In the genomic region with DNA sequence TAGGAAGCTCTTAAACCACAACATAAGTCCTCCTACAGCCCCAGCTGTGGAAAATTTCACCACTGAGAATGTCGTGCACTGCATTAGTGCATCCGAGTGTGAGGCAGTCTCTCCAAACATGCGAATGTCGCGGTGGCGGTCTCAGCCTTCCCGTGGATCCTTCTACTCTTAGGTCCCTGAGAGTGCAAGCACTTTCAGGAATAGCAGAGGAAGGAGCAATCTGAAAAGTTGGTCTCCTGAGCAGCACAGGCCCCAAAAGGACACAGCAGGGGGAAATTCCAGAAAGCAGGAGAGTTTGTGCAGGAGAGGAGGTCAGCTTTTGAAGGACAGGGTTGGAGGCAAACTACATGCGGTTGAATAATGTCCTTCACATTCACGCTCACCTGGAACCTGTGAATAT, we compare ENCODE assay signal across 1 cellular context.
TF ChIP-seq lines count a peak whose summit lies in the region.

No MANE protein-coding gene starts in this region.

TF ChIP-seq in WTC11, 78 proteins besides CTCF, POLR2A, EP300 and RAD21 (continued from another document):
- TF ChIP-seq, protein P1, sequence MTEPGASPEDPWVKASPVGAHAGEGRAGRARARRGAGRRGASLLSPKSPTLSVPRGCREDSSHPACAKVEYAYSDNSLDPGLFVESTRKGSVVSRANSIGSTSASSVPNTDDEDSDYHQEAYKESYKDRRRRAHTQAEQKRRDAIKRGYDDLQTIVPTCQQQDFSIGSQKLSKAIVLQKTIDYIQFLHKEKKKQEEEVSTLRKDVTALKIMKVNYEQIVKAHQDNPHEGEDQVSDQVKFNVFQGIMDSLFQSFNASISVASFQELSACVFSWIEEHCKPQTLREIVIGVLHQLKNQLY (CRISPR knock-in tag; IDR thresholded peaks at IDR 0.05), result no peak
TF ChIP-seq in WTC11: peak in this region for 0.
